In genomic region chr10:92124524-92125168, GRCh38 we compare ENCODE assay signal across 9 cellular contexts.
DNase-seq lines count a peak whose midpoint lies in the region; ATAC-seq and TF ChIP-seq lines count a peak whose summit lies in the region.
"Had no signal": no experiment of that assay in that cellular context is flagged by ENCODE, and none has a peak within 500 bp of the region (broad histone marks: within the 10 kb centered on the region; RNA-seq: fewer than 3 reads in every experiment).

No MANE protein-coding gene starts in this region.

- H3K4me1 ChIP-seq in suprapubic skin (peaks cover 44% of the 10 kb centered on the region), Peyer's patch (peaks cover 0 to 16% (median 0%) of the 10 kb centered on the region in 4 donors)

- H3K4me3 ChIP-seq in LNCaP clone FGC (ENCODE audit: low read depth, low read length) (no peak overlapping the region), suprapubic skin (no peak overlapping the region), Peyer's patch (no peak overlapping the region)

- H3K27me3 ChIP-seq in layer of hippocampus (ENCODE audit: control insufficient read depth, insufficient read depth, low read length) (no peaks in the 10 kb centered on the region), suprapubic skin (no peaks in the 10 kb centered on the region), Peyer's patch (no peaks in the 10 kb centered on the region)

- H3K9me3 ChIP-seq in suprapubic skin (no peaks in the 10 kb centered on the region), Peyer's patch (no peaks in the 10 kb centered on the region)

- H3K36me3 ChIP-seq in suprapubic skin: no peaks in the 10 kb centered on the region
- H3K36me3 ChIP-seq in Peyer's patch: no peaks in the 10 kb centered on the region

- H3K27ac ChIP-seq in cingulate gyrus (ENCODE audit: low read depth, low read length): peak overlapping the region; percentile 71
- peak overlapping the region; percentile 69 for H3K27ac ChIP-seq in layer of hippocampus (ENCODE audit: low read depth, low read length)
- H3K27ac ChIP-seq in suprapubic skin: peak overlapping the region; percentile 58
- H3K27ac ChIP-seq in Peyer's patch: no peak overlapping the region

- ATAC-seq in GM21447 (IDR thresholded peaks at IDR 0.05; ENCODE audit: unreplicated experiment) (no peak), HG03432 (IDR thresholded peaks at IDR 0.05; ENCODE audit: unreplicated experiment) (no peak)
- ATAC-seq in stimulated activated effector memory CD8-positive, alpha-beta T cell treated with anti-CD3 and anti-CD28 coated beads, Interleukin-12 subunit alpha, Interleukin-12 subunit beta, amount 100 ng/mL, for 72 hours: no peak

- no peak for TF ChIP-seq POLR2A in suprapubic skin (IDR thresholded peaks at IDR 0.05)
- no peak for TF ChIP-seq POLR2A in Peyer's patch (IDR thresholded peaks at IDR 0.05)

- 24% methylated on average over 3 of the region's 3 CpGs for WGBS in suprapubic skin

- H3K4me3 Mint-ChIP-seq in stimulated activated effector memory CD8-positive, alpha-beta T cell treated with anti-CD3 and anti-CD28 coated beads, Interleukin-12 subunit alpha, Interleukin-12 subunit beta, amount 100 ng/mL, for 72 hours: no peak overlapping the region

- no peaks in the 10 kb centered on the region for H3K4me1 Mint-ChIP-seq in stimulated activated effector memory CD8-positive, alpha-beta T cell treated with anti-CD3 and anti-CD28 coated beads, Interleukin-12 subunit alpha, Interleukin-12 subunit beta, amount 100 ng/mL, for 72 hours

- H3K27ac Mint-ChIP-seq in stimulated activated effector memory CD8-positive, alpha-beta T cell treated with anti-CD3 and anti-CD28 coated beads, Interleukin-12 subunit alpha, Interleukin-12 subunit beta, amount 100 ng/mL, for 72 hours: no peak overlapping the region

- no peak for TF ChIP-seq EP300 in suprapubic skin (IDR thresholded peaks at IDR 0.05)

- peak; percentile 82 for DNase-seq in LNCaP clone FGC (ENCODE audit: low read depth)
- DNase-seq in suprapubic skin (ENCODE audit: low spot score in 2 of 2): no peak
- no peak for DNase-seq in Peyer's patch
- no peak for DNase-seq in stimulated activated effector memory CD8-positive, alpha-beta T cell treated with anti-CD3 and anti-CD28 coated beads, Interleukin-12 subunit alpha, Interleukin-12 subunit beta, amount 100 ng/mL, for 72 hours (ENCODE audit: low spot score in 2 of 2)
- DNase-seq: NCI-H1417 had no signal

- peaks cover 4% of the 10 kb centered on the region for H3K9me3 Mint-ChIP-seq in stimulated activated effector memory CD8-positive, alpha-beta T cell treated with anti-CD3 and anti-CD28 coated beads, Interleukin-12 subunit alpha, Interleukin-12 subunit beta, amount 100 ng/mL, for 72 hours

- TF ChIP-seq CTCF in LNCaP clone FGC (IDR thresholded peaks at IDR 0.05; ENCODE audit: control insufficient read depth, extremely low read depth, insufficient read depth) (no peak), suprapubic skin (IDR thresholded peaks at IDR 0.05) (no peak), Peyer's patch (IDR thresholded peaks at IDR 0.05) (no peak)

- no peaks in the 10 kb centered on the region for H3K36me3 Mint-ChIP-seq in stimulated activated effector memory CD8-positive, alpha-beta T cell treated with anti-CD3 and anti-CD28 coated beads, Interleukin-12 subunit alpha, Interleukin-12 subunit beta, amount 100 ng/mL, for 72 hours

Comparison
In these comparisons a context has a peak if more than half of its experiments do, and no peak if none do; other contexts are left out.
1. H3K27ac ChIP-seq: peak in cingulate gyrus (single experiment), layer of hippocampus (single experiment) and suprapubic skin (single experiment); none in Peyer's patch (0 of 4).